In genomic region chr20:37439223-37439933, GRCh38 we compare ENCODE assay signal across 22 cellular contexts.
"Had no signal": no experiment of that assay in that cellular context is flagged by ENCODE, and none has a peak within 500 bp of the region (broad histone marks: within the 10 kb centered on the region; RNA-seq: fewer than 3 reads in every experiment).

No MANE protein-coding gene starts in this region.

- H3K9me3 Mint-ChIP-seq: activated T-cell treated with anti-CD3 and anti-CD28 coated beads, Interleukin-2, amount 50 U/mL, for 72 hours; dendritic cell treated with granulocyte-macrophage colony-stimulating factor and Interleukin-4, amounts not matched to agents 40 ng/mL and 50 ng/mL, for 4 days; natural killer cell; stimulated activated memory B cell treated with anti-CD40 and anti-IgM and Interleukin-4, amounts not matched to agents 10 μg/mL and 1 μg/mL and 100 μg/mL, for 72 hours had no signal

- H3K36me3 Mint-ChIP-seq: natural killer cell; stimulated activated memory B cell treated with anti-CD40 and anti-IgM and Interleukin-4, amounts not matched to agents 10 μg/mL and 1 μg/mL and 100 μg/mL, for 72 hours had no signal

- FAIRE-seq: astrocyte, endothelial cell of umbilical vein had no signal

- DNase-seq: activated CD4-positive, CD25-positive, alpha-beta regulatory T cell treated with anti-CD3 and anti-CD28 coated beads, Interleukin-2, amount 50 U/mL, for 72 hours; activated CD8-positive, alpha-beta memory T cell treated with anti-CD3 and anti-CD28 coated beads for 24 hours; activated effector memory CD4-positive, alpha-beta T cell treated with anti-CD3 and anti-CD28 coated beads, Interleukin-2, amount 50 U/mL, for 16 hours; activated naive CD4-positive, alpha-beta T cell treated with anti-CD3 and anti-CD28 coated beads, Interleukin-2, amount 50 U/mL, for 16 hours; activated T-cell treated with anti-CD3 and anti-CD28 coated beads, Interleukin-2, amount 50 U/mL, for 72 hours; adrenal gland; effector CD8-positive, alpha-beta T cell; islet precursor cell; left colon; lower lobe of right lung; natural killer cell; occipital lobe; spleen; stimulated activated CD4-positive, alpha-beta T cell treated with anti-CD3 and anti-CD28 coated beads, Interleukin-4, amount 100 ng/mL, for 4 hours; T1000 had no signal

- H3K4me3 Mint-ChIP-seq: activated T-cell treated with anti-CD3 and anti-CD28 coated beads, Interleukin-2, amount 50 U/mL, for 72 hours; dendritic cell treated with granulocyte-macrophage colony-stimulating factor and Interleukin-4, amounts not matched to agents 40 ng/mL and 50 ng/mL, for 4 days; natural killer cell; stimulated activated memory B cell treated with anti-CD40 and anti-IgM and Interleukin-4, amounts not matched to agents 10 μg/mL and 1 μg/mL and 100 μg/mL, for 72 hours had no signal

- H3K36me3 ChIP-seq: adrenal gland, breast epithelium, esophagus muscularis mucosa, gastroesophageal sphincter, lower lobe of right lung, spleen had no signal

- H3K27me3 ChIP-seq: adrenal gland, breast epithelium, gastroesophageal sphincter had no signal

- H3K4me1 Mint-ChIP-seq: natural killer cell had no signal

- H3K27ac Mint-ChIP-seq: activated T-cell treated with anti-CD3 and anti-CD28 coated beads, Interleukin-2, amount 50 U/mL, for 72 hours; dendritic cell treated with granulocyte-macrophage colony-stimulating factor and Interleukin-4, amounts not matched to agents 40 ng/mL and 50 ng/mL, for 4 days; natural killer cell; stimulated activated memory B cell treated with anti-CD40 and anti-IgM and Interleukin-4, amounts not matched to agents 10 μg/mL and 1 μg/mL and 100 μg/mL, for 72 hours had no signal

- ATAC-seq: activated T-cell treated with anti-CD3 and anti-CD28 coated beads, Interleukin-2, amount 50 U/mL, for 72 hours; gastroesophageal sphincter; left colon; natural killer cell; stimulated activated memory B cell treated with anti-CD40 and anti-IgM and Interleukin-4, amounts not matched to agents 10 μg/mL and 1 μg/mL and 100 μg/mL, for 72 hours had no signal

- H3K4me3 ChIP-seq: adrenal gland, breast epithelium, esophagus muscularis mucosa, gastroesophageal sphincter, lower lobe of right lung, spleen had no signal
